Comparison of ENCODE assay signal across 9 cellular contexts in the genomic region with DNA sequence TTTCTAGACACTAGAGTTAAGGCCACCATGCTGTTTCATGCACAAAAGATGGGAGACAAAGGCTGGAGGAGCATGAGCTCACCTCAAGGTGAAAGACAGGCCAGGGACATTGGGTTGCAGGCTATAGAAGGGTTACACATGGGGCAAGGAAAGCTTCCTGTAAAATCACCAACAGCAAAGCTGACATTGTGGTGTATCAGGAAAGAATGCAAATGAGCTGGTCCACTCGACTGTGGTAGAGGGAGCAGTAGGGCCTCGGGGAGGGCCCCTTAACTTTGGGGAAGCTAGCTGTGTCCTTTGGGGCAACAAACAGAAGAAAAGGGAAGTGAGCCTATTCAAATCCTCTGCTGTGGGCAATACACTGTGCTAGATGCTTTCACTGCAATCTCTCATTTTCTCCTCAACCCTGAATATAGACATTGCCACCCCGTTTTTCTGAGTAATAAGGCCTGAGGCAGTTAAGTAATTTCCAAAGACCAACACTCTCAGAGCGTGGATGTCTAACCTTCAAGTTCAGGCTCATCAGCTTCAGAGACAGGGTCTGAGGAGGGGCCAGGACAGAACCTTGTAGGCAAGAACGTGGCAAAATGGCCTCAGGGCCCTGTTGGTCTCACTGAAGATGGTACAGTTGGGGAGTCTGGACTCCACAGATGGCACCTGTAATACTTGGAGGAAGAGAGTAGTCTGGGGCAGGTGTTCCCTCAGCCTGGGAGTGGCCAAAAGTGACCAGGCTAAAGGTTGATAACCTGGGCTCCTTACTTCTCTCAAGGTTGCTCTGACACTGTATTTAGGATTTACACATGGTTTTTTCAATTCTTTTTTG. TPM values are rescaled to one million over a fixed set of nuclear protein-coding genes. Genes with fewer than 3 reads are reported as not detected.
DNase-seq lines count a peak whose midpoint lies in the region; ATAC-seq and TF ChIP-seq lines count a peak whose summit lies in the region.
"Had no signal": no experiment of that assay in that cellular context is flagged by ENCODE, and none has a peak within 500 bp of the region (broad histone marks: within the 10 kb centered on the region; RNA-seq: fewer than 3 reads in every experiment).

No MANE protein-coding gene starts in this region.

- no peaks in the 10 kb centered on the region for H3K9me3 ChIP-seq in thymus (ENCODE audit: control insufficient read depth)

- peaks cover 5% of the 10 kb centered on the region for H3K4me1 ChIP-seq in thymus (ENCODE audit: control insufficient read depth, insufficient read depth, low read length)

- 35% methylated on average over 5 of the region's 5 CpGs for WGBS in thymus

- DNase-seq in GM06990 (ENCODE audit: extremely low read depth, insufficient read length) (peak; percentile 72), mesenteric fat pad (ENCODE audit: low spot score) (no peak), posterior vena cava (ENCODE audit: low spot score) (no peak), LoVo (ENCODE audit: low spot score) (no peak)
- peak; percentile 37 to 39 for DNase-seq in activated T-cell treated with anti-CD3 and anti-CD28 coated beads, Interleukin-2, amount 50 U/mL, for 48 hours

- TF ChIP-seq CTCF in GM06990 (IDR thresholded peaks at IDR 0.05; ENCODE audit: insufficient read depth, low read length, poor library complexity, severe bottlenecking), result no peak

- no peak overlapping the region for H3K4me3 ChIP-seq in GM06990 (replicated peaks; ENCODE audit: low read depth, low read length)
- no peak overlapping the region for H3K4me3 ChIP-seq in thymus (ENCODE audit: low read length)

- ATAC-seq in GM19372 (IDR thresholded peaks at IDR 0.05; ENCODE audit: low read depth, unreplicated experiment) (peak; percentile 99), HG03342 (IDR thresholded peaks at IDR 0.05; ENCODE audit: unreplicated experiment) (peak; percentile 99)
- ATAC-seq: HCT116 had no signal

- no peaks in the 10 kb centered on the region for H3K36me3 ChIP-seq in GM06990 (ENCODE audit: control insufficient read depth, insufficient read depth, low read length)
- H3K36me3 ChIP-seq in thymus (ENCODE audit: control insufficient read depth, insufficient read depth), result no peaks in the 10 kb centered on the region

- H3K27ac ChIP-seq in thymus (ENCODE audit: low read depth), result peak overlapping the region; percentile 46

- intact Hi-C loops in posterior vena cava (cut with DNase I), result no loop called here

- H3K27me3 ChIP-seq in GM06990 (replicated peaks; ENCODE audit: control insufficient read depth, insufficient read depth, low read length), result no peaks in the 10 kb centered on the region
- H3K27me3 ChIP-seq in thymus (ENCODE audit: control insufficient read depth, insufficient read depth), result no peaks in the 10 kb centered on the region

RNA-seq across cellular contexts. Expression of a gene that starts 24.1 kb away (rescaled TPM):
- polyA plus RNA-seq in thymus, result 0.55 TPM
- total RNA-seq in mesenteric fat pad (0.42 TPM), posterior vena cava (1 to 10 TPM in 1 of 2 donors, under 1 TPM in 1; 0.52 to 1.9 TPM)

Comparison
In these comparisons a context has a peak if more than half of its experiments do, and no peak if none do; other contexts are left out.
1. DNase-seq: peak in GM06990 (single experiment) and activated T-cell treated with anti-CD3 and anti-CD28 coated beads, Interleukin-2, amount 50 U/mL, for 48 hours (2 of 2); none in mesenteric fat pad (single experiment), posterior vena cava (single experiment) and LoVo (single experiment).